In the genomic region with DNA sequence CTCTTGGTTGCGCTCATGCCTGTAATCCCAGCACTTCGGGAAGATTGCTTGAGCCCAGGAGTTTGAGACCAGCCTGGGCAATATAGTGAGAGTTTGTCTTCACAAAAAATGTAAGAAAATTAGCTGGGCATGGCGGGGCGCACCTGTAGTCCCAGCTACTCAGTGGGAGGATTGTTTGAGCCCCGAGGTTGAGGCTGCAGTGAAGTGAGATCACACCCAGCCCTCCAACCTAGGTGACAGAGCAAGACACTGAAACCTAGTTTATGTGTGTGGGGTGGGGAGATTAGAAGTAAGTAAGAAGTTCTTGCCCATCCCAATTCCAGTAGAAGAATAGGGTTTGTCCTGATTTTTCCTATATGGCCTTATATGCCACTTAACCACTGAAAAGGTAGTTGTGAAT, we compare ENCODE assay signal across 9 cellular contexts. TPM values are rescaled to one million over a fixed set of nuclear protein-coding genes. Genes with fewer than 3 reads are reported as not detected.
DNase-seq lines count a peak whose midpoint lies in the region; FAIRE-seq and TF ChIP-seq lines count a peak whose summit lies in the region.
"Had no signal": no experiment of that assay in that cellular context is flagged by ENCODE, and none has a peak within 500 bp of the region (broad histone marks: within the 10 kb centered on the region; RNA-seq: fewer than 3 reads in every experiment).

No MANE protein-coding gene starts in this region.

- FAIRE-seq in GM12891 (lab: Jason Lieb, UNC): no peak

- H3K27ac ChIP-seq in VCaP: peak overlapping the region; percentile 89; the same call in 1 of the 2 replicates
- no peak overlapping the region for H3K27ac ChIP-seq in fibroblast of lung (ENCODE audit: insufficient read depth, low read length)
- H3K27ac ChIP-seq in skin epidermis: peak overlapping the region in 6 of 21 experiments; percentile 26 to 96 (median 94)

- H3K36me3 ChIP-seq in HAP-1 (replicated peaks) (peaks cover 68% of the 10 kb centered on the region), fibroblast of lung (ENCODE audit: control insufficient read depth, insufficient read depth, low read length) (peaks cover 7% of the 10 kb centered on the region)

- H4K20me1 ChIP-seq in fibroblast of lung (ENCODE audit: control insufficient read depth, extremely low read depth, insufficient read depth, low read length): peaks cover 13% of the 10 kb centered on the region

- in situ Hi-C loops in HAP-1 (cut with MboI; ENCODE audit: low sequenced_read_pairs): no loop called here

- H3K4me1 ChIP-seq in HAP-1 (peaks cover 18% of the 10 kb centered on the region), fibroblast of lung (ENCODE audit: control insufficient read depth, extremely low read depth, insufficient read depth, low read length) (no peaks in the 10 kb centered on the region)

- peak overlapping the region; percentile 100 for H3K4me3 ChIP-seq in HAP-1
- H3K4me3 ChIP-seq in fibroblast of lung (replicated peaks in 1 of 4; ENCODE audit: control extremely low read depth in 1 of 4, insufficient read depth in 1 of 4, low read depth in 3 of 4, low read length in 4 of 4): peak overlapping the region; percentile 94 to 99 (median 96)
- H3K4me3 ChIP-seq in skin epidermis: peak overlapping the region in 5 of 7 experiments; percentile 78 to 99 (median 96)

- H3K27me3 ChIP-seq in HAP-1 (ENCODE audit: low read depth) (no peaks in the 10 kb centered on the region), fibroblast of lung (ENCODE audit: control insufficient read depth, insufficient read depth, low read length) (no peaks in the 10 kb centered on the region)

- DNase-seq in HAP-1 (ENCODE audit: low spot score in 2 of 2): peak in 1 of 2 experiments; percentile 24
- DNase-seq in fibroblast of lung (ENCODE audit: low read depth in 2 of 2): no peak
- no peak for DNase-seq in CD1c-positive myeloid dendritic cell (ENCODE audit: extremely low spot score)
- no peak for DNase-seq in GM12891 (ENCODE audit: insufficient read length, low spot score)
- no peak for DNase-seq in AML-193 (lab: John Stamatoyannopoulos, UW)
- DNase-seq in cortex of kidney (lab: John Stamatoyannopoulos, UW): no peak
- DNase-seq: GOT3 had no signal

- no peak overlapping the region for H2AFZ ChIP-seq in fibroblast of lung (ENCODE audit: low read length)

- H3K9me3 ChIP-seq in HAP-1: no peaks in the 10 kb centered on the region
- H3K9me3 ChIP-seq in fibroblast of lung (ENCODE audit: control insufficient read depth, insufficient read depth, low read depth, low read length): no peaks in the 10 kb centered on the region

- peaks cover 70% of the 10 kb centered on the region for H3K79me2 ChIP-seq in fibroblast of lung (ENCODE audit: control insufficient read depth, insufficient read depth, low read length)

- no peak for TF ChIP-seq POLR2A in GM12891 (IDR thresholded peaks at IDR 0.05; ENCODE audit: low read depth, low read length)

- no peak overlapping the region for H3K9ac ChIP-seq in fibroblast of lung (ENCODE audit: insufficient read depth, low read length)

- TF ChIP-seq CTCF in VCaP (conservative IDR thresholded peaks at IDR 0.05) (no peak), fibroblast of lung (conservative IDR thresholded peaks at IDR 0.05 in 1 of 2, IDR thresholded peaks at IDR 0.05 in 1 of 2; ENCODE audit: low read depth in 1 of 2, low read length in 2 of 2) (no peak)

- peak overlapping the region; percentile 96 for H3K4me2 ChIP-seq in fibroblast of lung (ENCODE audit: extremely low read depth, insufficient read depth, low read length)

TF ChIP-seq in GM12891, 5 proteins besides CTCF, POLR2A, EP300 and RAD21:
- TF ChIP-seq POLR2AphosphoS5 (IDR thresholded peaks at IDR 0.05; ENCODE audit: low read depth, low read length) (no peak), SPI1 (IDR thresholded peaks at IDR 0.05; ENCODE audit: low read depth, low read length) (no peak), PAX5 (IDR thresholded peaks at IDR 0.05; ENCODE audit: insufficient read depth, low read length, severe bottlenecking) (no peak), TAF1 (IDR thresholded peaks at IDR 0.05; ENCODE audit: low read depth, low read length) (no peak), POU2F2 (IDR thresholded peaks at IDR 0.05; ENCODE audit: low read depth, low read length) (no peak)

RNA-seq across cellular contexts. Expression of a gene that starts 2.0 kb away (rescaled TPM):
- 1,198 and 2,039 TPM in 2 replicates for total RNA-seq in fibroblast of lung
- polyA plus RNA-seq in fibroblast of lung: 1,777 and 2,145 TPM in 2 replicates
- polyA plus RNA-seq in fibroblast of lung (2012): 2,268 and 2,297 TPM in 2 replicates
- 415 and 502 TPM in 2 replicates for polyA minus RNA-seq in fibroblast of lung (ENCODE audit: low replicate concordance)
- 3,960 TPM for polyA plus RNA-seq in GM12891 (2012; ENCODE audit: low read depth, missing spikeins)

RNA-seq across cellular contexts. Expression of a gene that starts 48.9 kb away (rescaled TPM):
- 40.1 and 48.1 TPM in 2 replicates for total RNA-seq in fibroblast of lung
- polyA plus RNA-seq in fibroblast of lung: 31.9 and 32.5 TPM in 2 replicates
- 13.9 and 17.6 TPM in 2 replicates for polyA plus RNA-seq in fibroblast of lung (2012)
- 5.4 and 8.8 TPM in 2 replicates for polyA minus RNA-seq in fibroblast of lung (ENCODE audit: low replicate concordance)
- 1.1 TPM for polyA plus RNA-seq in GM12891 (2012; ENCODE audit: low read depth, missing spikeins)
